ENCODE assay signal across 11 cellular contexts in the genomic region with DNA sequence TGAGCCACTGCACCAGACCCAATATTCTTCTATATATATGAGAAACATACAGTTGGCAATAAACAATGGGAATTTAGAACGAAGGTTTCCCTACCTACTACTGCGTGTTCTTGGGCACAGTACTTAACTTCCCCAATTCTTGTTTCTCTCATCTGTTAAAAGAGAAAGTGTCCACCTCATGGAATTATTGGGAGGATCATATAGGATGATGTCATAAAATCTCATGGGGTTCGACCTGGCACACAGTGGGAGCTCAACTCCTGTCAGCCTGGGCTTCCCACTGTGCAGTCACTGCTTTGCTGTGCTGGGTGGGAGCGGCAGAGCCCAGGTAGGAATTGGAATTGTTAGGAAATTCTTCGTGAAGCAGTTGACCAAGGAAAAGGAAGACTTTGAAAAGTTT.
"Had no signal": no experiment of that assay in that cellular context is flagged by ENCODE, and none has a peak within 500 bp of the region (broad histone marks: within the 10 kb centered on the region; RNA-seq: fewer than 3 reads in every experiment).

No MANE protein-coding gene starts in this region.

- H3K9me3 ChIP-seq: HAP-1 had no signal

- H2AFZ ChIP-seq: GM23248, GM23338 had no signal

- H3K4me3 ChIP-seq: GM23248, GM23338, HAP-1 had no signal

- H3K36me3 ChIP-seq: HAP-1 had no signal

- DNase-seq: GM23248, GOT3, H7, H9, HCEC 1CT, HFFc6 had no signal

- H3K9ac ChIP-seq: GM23248 had no signal

- H3K27ac ChIP-seq: GM23248 had no signal

- ATAC-seq: GM23338, HCT116 had no signal

- H3K4me1 ChIP-seq: HAP-1 had no signal

- H3K4me2 ChIP-seq: GM23338 had no signal

- FAIRE-seq: H1, H54 had no signal
